Comparison of ENCODE assay signal across 8 cellular contexts in the genomic region with DNA sequence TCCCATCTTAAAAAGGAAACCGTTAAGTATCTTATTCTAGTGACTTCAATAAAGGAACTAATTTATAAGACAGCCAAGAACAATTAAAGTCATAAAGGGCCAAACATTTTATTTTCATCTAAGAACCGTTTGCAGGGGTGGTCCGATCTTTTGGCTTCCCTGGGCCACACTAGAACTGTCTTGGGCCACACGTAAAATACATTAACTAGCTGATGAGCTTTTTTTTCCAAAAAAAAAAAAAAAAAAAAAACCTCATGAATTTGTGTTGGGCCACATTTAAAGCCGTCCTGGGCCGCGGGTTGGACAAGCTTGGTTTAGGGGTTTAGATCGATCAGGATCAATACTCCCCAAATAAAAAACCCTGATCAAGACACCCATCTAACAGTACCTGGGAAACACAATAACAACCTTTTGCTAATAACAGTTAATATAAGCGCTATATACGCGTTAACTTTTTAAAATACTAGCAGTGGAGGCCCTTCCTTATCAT. TPM values are rescaled to one million over a fixed set of nuclear protein-coding genes. Genes with fewer than 3 reads are reported as not detected.
A peak's percentile ranks its signal among the peaks of the same experiment; 100 is the strongest.
DNase-seq lines count a peak whose midpoint lies in the region; ATAC-seq and TF ChIP-seq lines count a peak whose summit lies in the region.

No MANE protein-coding gene starts in this region.

- H3K36me3 ChIP-seq in HAP-1 (replicated peaks): peaks cover 7% of the 10 kb centered on the region

- POLR2A ChIA-PET in activated B cell treated with CpG ODN at 0.5 μM for 24 hours (lab: Charles Lee): interaction anchor here (0.6 to 3.1 kb wide), 6 partner anchors 89 to 681 kb away, joined by 4 to 26 read pairs (median 6); partner anchors contain the start of genes BBS10, KRR1 and ZDHHC17

- in situ Hi-C loops in HAP-1 (cut with MboI; ENCODE audit: low sequenced_read_pairs): no loop called here

- H3K4me3 ChIP-seq in HAP-1 (peak overlapping the region; percentile 93), skin epidermis (peak overlapping the region; percentile 72 to 90 (median 83))

- CTCF ChIA-PET in activated B cell treated with CpG ODN at 0.5 μM for 24 hours (lab: Charles Lee): interaction anchor here (1.1 to 1.7 kb wide), 3 partner anchors 75 to 556 kb away, joined by 3 to 4 read pairs (median 4); no protein-coding TSS in a partner anchor

- TF ChIP-seq CTCF in activated B cell treated with CpG ODN at 0.5 μM for 24 hours (IDR thresholded peaks at IDR 0.05) (no peak), glutamatergic neuron (IDR thresholded peaks at IDR 0.05; ENCODE audit: partially characterized antibody, unreplicated experiment) (no peak)

- peak overlapping the region; percentile 99 for H3K4me3 Mint-ChIP-seq in activated B cell treated with CpG ODN at 0.5 μM for 24 hours
- H3K4me3 Mint-ChIP-seq in glutamatergic neuron (ENCODE audit: unreplicated experiment): peak overlapping the region; percentile 98

- DNase-seq in HAP-1 (ENCODE audit: low spot score in 2 of 2) (no peak), activated B cell treated with CpG ODN at 0.5 μM for 24 hours (no peak), glutamatergic neuron (no peak), NCI-H226 (no peak), cerebellar cortex (ENCODE audit: low spot score) (no peak), NOMO-1 treated with DMSO at 0.1 percent for 48 hours (lab: John Stamatoyannopoulos, UW; ENCODE audit: unreplicated experiment) (no peak)

- peaks cover 5% of the 10 kb centered on the region; the same call in 1 of the 2 replicates for H3K9me3 ChIP-seq in HAP-1

- H3K36me3 Mint-ChIP-seq in activated B cell treated with CpG ODN at 0.5 μM for 24 hours (ENCODE audit: low read depth): peaks cover 36% of the 10 kb centered on the region
- no peaks in the 10 kb centered on the region for H3K36me3 Mint-ChIP-seq in glutamatergic neuron (ENCODE audit: unreplicated experiment)

- ATAC-seq in activated B cell treated with CpG ODN at 0.5 μM for 24 hours (ENCODE audit: low read depth) (no peak), GM18907 (IDR thresholded peaks at IDR 0.05; ENCODE audit: unreplicated experiment) (no peak)

- H3K27me3 Mint-ChIP-seq in activated B cell treated with CpG ODN at 0.5 μM for 24 hours: no peaks in the 10 kb centered on the region
- H3K27me3 Mint-ChIP-seq in glutamatergic neuron (ENCODE audit: unreplicated experiment): peaks cover 7% of the 10 kb centered on the region

- H3K4me1 ChIP-seq in HAP-1: peaks cover 18% of the 10 kb centered on the region

- peaks cover 4% of the 10 kb centered on the region for H3K9me3 Mint-ChIP-seq in activated B cell treated with CpG ODN at 0.5 μM for 24 hours
- H3K9me3 Mint-ChIP-seq in glutamatergic neuron (ENCODE audit: unreplicated experiment): peaks cover 17% of the 10 kb centered on the region

- intact Hi-C loops in activated B cell treated with CpG ODN at 0.5 μM for 24 hours (cut with micrococcal nuclease): loop anchor here (1.0 to 10.0 kb wide), 8 partner anchors 8 to 1546 kb away; partner anchors contain the start of genes ATXN7L3B, CAPS2, E2F7 and GLIPR1L1

- H3K27me3 ChIP-seq in HAP-1 (ENCODE audit: low read depth): no peaks in the 10 kb centered on the region

- H3K27ac ChIP-seq in skin epidermis: peak overlapping the region in 18 of 21 experiments; percentile 87 to 100 (median 96)

- H3K27ac Mint-ChIP-seq in activated B cell treated with CpG ODN at 0.5 μM for 24 hours (peak overlapping the region; percentile 100), glutamatergic neuron (ENCODE audit: unreplicated experiment) (peak overlapping the region; percentile 95)

- H3K4me1 Mint-ChIP-seq in activated B cell treated with CpG ODN at 0.5 μM for 24 hours (peaks cover 69% of the 10 kb centered on the region), glutamatergic neuron (ENCODE audit: low read depth, unreplicated experiment) (peaks cover 33% of the 10 kb centered on the region)

RNA-seq across cellular contexts. Expression of gene NAP1L1, which starts 1.2 kb away (rescaled TPM):
- 1,180 and 1,185 TPM in 2 replicates for total RNA-seq in activated B cell treated with CpG ODN at 0.5 μM for 24 hours
- 635 TPM for total RNA-seq in glutamatergic neuron (ENCODE audit: unreplicated experiment)

RNA-seq across cellular contexts. Expression of gene PHLDA1, which starts 51.7 kb away (rescaled TPM):
- total RNA-seq in activated B cell treated with CpG ODN at 0.5 μM for 24 hours (0.83 and 1.1 TPM in 2 replicates), glutamatergic neuron (ENCODE audit: unreplicated experiment) (169 TPM)

Comparison
In these comparisons a context has a peak if more than half of its experiments do, and no peak if none do; other contexts are left out.
1. RNA of gene PHLDA1, which starts 51.7 kb away (total RNA-seq): 169 TPM in glutamatergic neuron (single experiment); 0.83 to 1.1 TPM in activated B cell treated with CpG ODN at 0.5 μM for 24 hours; every median in the first group is over 10 times any median in the second.